In the genomic region with DNA sequence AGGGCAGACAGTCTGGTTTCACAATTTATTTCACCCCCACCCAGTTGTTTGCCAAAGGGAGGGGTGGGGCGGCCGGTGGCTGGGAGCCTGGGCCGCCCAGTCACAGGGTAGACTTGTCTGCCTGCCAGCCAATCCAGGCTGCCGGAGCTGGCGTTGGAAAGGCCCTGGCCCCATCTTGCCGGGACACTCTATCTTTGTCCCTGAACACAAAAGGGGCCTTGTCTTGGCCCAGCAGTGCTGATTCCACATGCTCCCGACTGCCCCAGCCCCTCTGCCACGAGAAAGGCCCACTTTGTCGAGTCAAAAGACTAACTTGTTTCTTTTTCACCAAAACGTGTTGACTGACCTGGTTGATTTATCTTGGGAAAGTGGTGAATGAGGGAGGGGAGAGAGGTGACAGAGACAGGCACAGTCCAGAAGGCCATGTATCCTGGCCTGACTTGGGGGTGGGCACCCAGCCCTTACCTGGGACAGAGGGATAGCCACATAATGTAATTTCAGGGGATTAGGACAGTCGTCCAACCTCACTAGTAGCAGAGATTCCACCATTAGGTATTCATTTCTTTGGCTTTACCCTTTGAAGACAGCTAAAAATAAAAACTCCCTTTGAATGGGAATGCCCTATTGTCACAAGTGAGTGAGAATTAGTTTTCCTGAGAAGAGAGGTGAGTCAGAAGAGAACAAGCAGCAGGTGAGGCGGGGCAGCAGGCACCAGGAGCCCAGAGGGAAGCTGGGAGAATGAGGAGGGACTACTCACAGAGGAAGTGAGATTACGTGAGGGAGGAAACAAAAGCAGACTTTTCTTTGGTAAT, we compare ENCODE assay signal across 1 cellular context.
A peak's percentile ranks its signal among the peaks of the same experiment; 100 is the strongest.
TF ChIP-seq lines count a peak whose summit lies in the region.

No MANE protein-coding gene starts in this region.

TF ChIP-seq in HepG2, 621 proteins besides CTCF, POLR2A, EP300 and RAD21 (continued from another document):
- TF ChIP-seq NR2F6 (IDR thresholded peaks at IDR 0.05), result no peak
- peak; percentile 69 for TF ChIP-seq NR2F6 (CRISPR knock-in tag; IDR thresholded peaks at IDR 0.05)
- TF ChIP-seq KMT2A (CRISPR knock-in tag; IDR thresholded peaks at IDR 0.05), result no peak
- no peak for TF ChIP-seq JUND (CRISPR knock-in tag; IDR thresholded peaks at IDR 0.05)
- TF ChIP-seq ZNF737 (CRISPR knock-in tag; IDR thresholded peaks at IDR 0.05; ENCODE audit: borderline replicate concordance), result no peak
- TF ChIP-seq NFIC (IDR thresholded peaks at IDR 0.05; ENCODE audit: low read length), result no peak
- TF ChIP-seq FOXC1 (CRISPR knock-in tag; IDR thresholded peaks at IDR 0.05; ENCODE audit: borderline replicate concordance), result peak; percentile 74; the same call in 1 of the 2 replicates
- peak; percentile 52 for TF ChIP-seq ZMYM2 (CRISPR knock-in tag; IDR thresholded peaks at IDR 0.05)
- TF ChIP-seq TRIM24 (CRISPR knock-in tag; IDR thresholded peaks at IDR 0.05), result no peak
- no peak for TF ChIP-seq ZNF850 (CRISPR knock-in tag; conservative IDR thresholded peaks at IDR 0.05)
- TF ChIP-seq TBL1XR1 (IDR thresholded peaks at IDR 0.05; ENCODE audit: borderline replicate concordance, low read length, partially characterized antibody), result peak; percentile 50
- TF ChIP-seq GTF3A (CRISPR knock-in tag; conservative IDR thresholded peaks at IDR 0.05), result no peak
- TF ChIP-seq ZFP36 (IDR thresholded peaks at IDR 0.05; ENCODE audit: borderline replicate concordance, low read depth, low read length, partially characterized antibody), result no peak
- TF ChIP-seq FOXJ3 (CRISPR knock-in tag; IDR thresholded peaks at IDR 0.05; ENCODE audit: borderline replicate concordance), result peak; percentile 77; the same call in 1 of the 2 replicates
- no peak for TF ChIP-seq ZFP37 (CRISPR knock-in tag; IDR thresholded peaks at IDR 0.05; ENCODE audit: borderline replicate concordance)
- TF ChIP-seq FOSL1 (CRISPR knock-in tag; IDR thresholded peaks at IDR 0.05; ENCODE audit: borderline replicate concordance), result no peak
- peak; percentile 60; the same call in 1 of the 2 replicates for TF ChIP-seq ZKSCAN8 (CRISPR knock-in tag; IDR thresholded peaks at IDR 0.05; ENCODE audit: borderline replicate concordance)
- TF ChIP-seq RXRA (CRISPR knock-in tag; IDR thresholded peaks at IDR 0.05), result peak; percentile 80; the same call in 1 of the 2 replicates
- TF ChIP-seq ZNF883 (CRISPR knock-in tag; IDR thresholded peaks at IDR 0.05; ENCODE audit: not compliant biosample characterization), result no peak
- no peak for TF ChIP-seq NPAS2 (CRISPR knock-in tag; IDR thresholded peaks at IDR 0.05; ENCODE audit: borderline replicate concordance)
- no peak for TF ChIP-seq SMC3 (IDR thresholded peaks at IDR 0.05; ENCODE audit: low read length)
- TF ChIP-seq FOXK2 (IDR thresholded peaks at IDR 0.05), result no peak
